ENCODE assay signal across 3 cellular contexts in the genomic region with DNA sequence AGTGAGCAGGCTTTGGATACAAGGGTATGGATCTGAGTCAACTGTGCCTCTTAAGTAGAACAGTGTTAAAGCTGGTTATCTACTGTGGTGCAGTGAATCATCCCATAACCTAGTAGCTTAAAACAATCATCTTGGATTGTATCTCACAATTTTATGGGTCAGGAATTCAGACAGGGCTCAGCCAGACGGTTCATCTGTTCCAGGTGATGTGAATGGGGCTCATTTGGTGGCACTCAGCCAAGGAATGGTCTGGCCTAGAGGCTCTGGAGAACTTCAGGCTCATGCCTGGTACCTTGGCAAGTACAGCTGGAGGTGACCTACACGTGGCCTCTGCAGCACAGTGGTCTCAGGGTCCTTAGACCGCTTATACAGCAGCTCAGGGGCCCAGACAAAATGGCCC.
TF ChIP-seq lines count a peak whose summit lies in the region.

No MANE protein-coding gene starts in this region.

TF ChIP-seq in HepG2, 621 proteins besides CTCF, POLR2A, EP300 and RAD21:
- TF ChIP-seq ZNF253 (CRISPR knock-in tag; IDR thresholded peaks at IDR 0.05; ENCODE audit: borderline replicate concordance): no peak
- TF ChIP-seq ZNF331 (CRISPR knock-in tag; IDR thresholded peaks at IDR 0.05): peak; percentile 97
- TF ChIP-seq CHD2 (IDR thresholded peaks at IDR 0.05; ENCODE audit: low read depth, low read length): no peak
- no peak for TF ChIP-seq ZNF256 (CRISPR knock-in tag; conservative IDR thresholded peaks at IDR 0.05)

TF ChIP-seq in GM23338, 12 proteins besides CTCF, POLR2A, EP300 and RAD21:
- TF ChIP-seq ZNF331 (CRISPR knock-in tag; IDR thresholded peaks at IDR 0.05; ENCODE audit: low read depth) (peak; percentile 92), STAT1 (IDR thresholded peaks at IDR 0.05; ENCODE audit: unreplicated experiment) (no peak)

TF ChIP-seq in HEK293, 187 proteins besides CTCF, POLR2A, EP300 and RAD21:
- no peak for TF ChIP-seq ZNF558 (tag by site-specific recombination; IDR thresholded peaks at IDR 0.05)
- TF ChIP-seq TRIM28 (IDR thresholded peaks at IDR 0.05; ENCODE audit: borderline replicate concordance, low read length): peak; percentile 32; the same call in 1 of the 2 replicates
- peak; percentile 68 for TF ChIP-seq SETDB1 (IDR thresholded peaks at IDR 0.05; ENCODE audit: insufficient read length, low read length)
